In the genomic region with DNA sequence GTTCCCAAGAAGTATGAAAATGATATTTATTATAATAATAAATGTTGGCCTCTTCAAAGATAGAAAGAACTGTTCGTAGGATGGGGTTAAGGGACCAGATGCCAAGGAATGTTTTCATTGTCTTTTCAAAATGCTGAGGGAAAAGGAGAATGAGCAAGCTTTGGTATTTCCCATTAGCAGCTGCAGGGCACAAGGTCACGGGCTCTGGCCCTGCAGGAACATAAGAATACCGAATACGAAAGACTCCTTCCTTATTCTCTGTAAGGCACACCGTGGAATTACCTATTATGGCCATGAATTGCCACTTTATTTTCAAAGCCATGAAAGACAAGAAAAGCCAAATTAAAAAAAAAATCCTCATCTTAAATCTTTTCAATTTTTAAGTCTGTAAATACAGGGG, we compare ENCODE assay signal across 27 cellular contexts. TPM values are rescaled to one million over a fixed set of nuclear protein-coding genes. Genes with fewer than 3 reads are reported as not detected.
"Had no signal": no experiment of that assay in that cellular context is flagged by ENCODE, and none has a peak within 500 bp of the region (broad histone marks: within the 10 kb centered on the region; RNA-seq: fewer than 3 reads in every experiment).

No MANE protein-coding gene starts in this region.

- H3K27me3 Mint-ChIP-seq: stimulated activated naive B cell treated with anti-CD40 and anti-IgM and Interleukin-4, amounts not matched to agents 10 μg/mL and 1 μg/mL and 100 μg/mL, for 72 hours had no signal

- H3K9me3 Mint-ChIP-seq: mesothelial cell of epicardium; natural killer cell; nephron progenitor cell; stimulated activated naive B cell treated with anti-CD40 and anti-IgM and Interleukin-4, amounts not matched to agents 10 μg/mL and 1 μg/mL and 100 μg/mL, for 72 hours had no signal

- H3K36me3 Mint-ChIP-seq: mesothelial cell of epicardium; naive B cell; natural killer cell; stimulated activated naive B cell treated with anti-CD40 and anti-IgM and Interleukin-4, amounts not matched to agents 10 μg/mL and 1 μg/mL and 100 μg/mL, for 72 hours had no signal

- DNase-seq: head of caudate nucleus; hippocampal formation; kidney; left colon; left lung; lower lobe of right lung; mammary epithelial cell; mesenchymal stem cell; naive B cell; natural killer cell; nephron progenitor cell; pancreas; posterior cingulate gyrus; retina; right cardiac atrium; sigmoid colon; stimulated activated CD4-positive, alpha-beta T cell treated with anti-CD3 and anti-CD28 coated beads, Interleukin-1b, Interleukin-23, amount 100 ng/mL, for 48 hours; stimulated activated CD4-positive, alpha-beta T cell treated with anti-CD3 and anti-CD28 coated beads, Interleukin-2, amount 100 ng/mL, for 48 hours; stimulated activated naive B cell treated with anti-CD40 and anti-IgM and Interleukin-4, amounts not matched to agents 10 μg/mL and 1 μg/mL and 100 μg/mL, for 72 hours; stimulated activated naive CD8-positive, alpha-beta T cell treated with anti-CD3 and anti-CD28 coated beads, Interleukin-15, Interleukin-2, amounts not matched to agents 100 U/mL and 50 U/mL, for 24 hours; stomach; testis; thyroid gland; transverse colon; upper lobe of left lung had no signal

- ATAC-seq: left colon; left lung; lower lobe of right lung; natural killer cell; pancreas; right cardiac atrium; stimulated activated naive B cell treated with anti-CD40 and anti-IgM and Interleukin-4, amounts not matched to agents 10 μg/mL and 1 μg/mL and 100 μg/mL, for 72 hours; stimulated activated naive CD8-positive, alpha-beta T cell treated with anti-CD3 and anti-CD28 coated beads, Interleukin-15, Interleukin-2, amounts not matched to agents 100 U/mL and 50 U/mL, for 24 hours had no signal

- H3K4me1 Mint-ChIP-seq: mesothelial cell of epicardium; naive B cell; natural killer cell; stimulated activated naive B cell treated with anti-CD40 and anti-IgM and Interleukin-4, amounts not matched to agents 10 μg/mL and 1 μg/mL and 100 μg/mL, for 72 hours had no signal

- H3K27ac Mint-ChIP-seq: mesothelial cell of epicardium; natural killer cell; nephron progenitor cell; stimulated activated naive B cell treated with anti-CD40 and anti-IgM and Interleukin-4, amounts not matched to agents 10 μg/mL and 1 μg/mL and 100 μg/mL, for 72 hours had no signal

- H3K4me3 Mint-ChIP-seq: mesothelial cell of epicardium; naive B cell; natural killer cell; nephron progenitor cell; stimulated activated naive B cell treated with anti-CD40 and anti-IgM and Interleukin-4, amounts not matched to agents 10 μg/mL and 1 μg/mL and 100 μg/mL, for 72 hours had no signal

RNA-seq across cellular contexts. Expression of gene OLFM4, which starts 49.6 kb away (rescaled TPM):
- total RNA-seq: lower lobe of right lung, mammary epithelial cell, mesothelial cell of epicardium, natural killer cell, smooth muscle cell had no signal
